Comparison of ENCODE assay signal across 8 cellular contexts in the genomic region with DNA sequence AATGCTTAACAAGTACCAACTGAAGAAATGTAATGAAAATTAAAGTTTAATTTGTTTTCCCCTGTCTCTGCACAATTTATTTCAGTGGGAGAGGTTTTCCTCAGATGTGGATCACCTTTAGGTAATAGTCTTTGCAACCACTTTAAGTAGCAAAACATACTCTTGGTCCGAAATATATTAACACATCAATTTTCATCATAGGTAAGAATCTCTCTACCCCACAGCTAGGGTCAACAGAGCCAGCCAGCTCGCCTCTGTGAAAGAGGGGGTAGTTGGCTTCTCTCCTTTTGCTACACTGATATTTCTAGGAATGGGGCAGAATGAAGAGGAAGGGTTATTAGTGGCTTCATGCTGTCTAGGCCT. TPM values are rescaled to one million over a fixed set of nuclear protein-coding genes. Genes with fewer than 3 reads are reported as not detected.
DNase-seq lines count a peak whose midpoint lies in the region; ATAC-seq, FAIRE-seq and TF ChIP-seq lines count a peak whose summit lies in the region.

No MANE protein-coding gene starts in this region.

- no peaks in the 10 kb centered on the region for H3K9me3 ChIP-seq in HUES64 (ENCODE audit: insufficient read depth, low read depth, low read length)
- H3K9me3 ChIP-seq in adipocyte (ENCODE audit: control insufficient read depth, low read length) = no peaks in the 10 kb centered on the region
- H3K9me3 ChIP-seq in kidney (ENCODE audit: control insufficient read depth in 1 of 2, low read length in 2 of 2) = no peaks in the 10 kb centered on the region
- H3K9me3 ChIP-seq in small intestine (ENCODE audit: control insufficient read depth, low read depth) = no peaks in the 10 kb centered on the region

- intact Hi-C loops in kidney (cut with DNase I) = no loop called here

- peaks cover 7% of the 10 kb centered on the region; the same call in 1 of the 2 replicates for H3K36me3 ChIP-seq in HUES64 (ENCODE audit: insufficient read depth, low read length)
- H3K36me3 ChIP-seq in adipocyte (ENCODE audit: control insufficient read depth, insufficient read depth, low read length, severe bottlenecking) = no peaks in the 10 kb centered on the region
- H3K36me3 ChIP-seq in kidney (ENCODE audit: control insufficient read depth in 1 of 2, insufficient read depth in 2 of 2, low read length in 2 of 2) = no peaks in the 10 kb centered on the region
- no peaks in the 10 kb centered on the region for H3K36me3 ChIP-seq in small intestine (ENCODE audit: control insufficient read depth in 2 of 2, insufficient read depth in 2 of 2, low read length in 2 of 2)

- peak overlapping the region; percentile 26; the same call in 1 of the 2 replicates for H3K4me3 ChIP-seq in HUES64 (ENCODE audit: low read length)
- peak overlapping the region; percentile 38 for H3K4me3 ChIP-seq in adipocyte (ENCODE audit: low read length)
- H3K4me3 ChIP-seq in kidney (ENCODE audit: low read length in 2 of 2) = no peak overlapping the region
- no peak overlapping the region for H3K4me3 ChIP-seq in small intestine (ENCODE audit: low read depth in 1 of 2, low read length in 2 of 2)

- H3K27ac ChIP-seq in HUES64 (ENCODE audit: low read depth, low read length) (peak overlapping the region; percentile 98), kidney (ENCODE audit: low read depth in 2 of 2, low read length in 2 of 2) (peak overlapping the region; percentile 19 to 47), small intestine (ENCODE audit: low read depth in 1 of 2, low read length in 1 of 2) (peak overlapping the region; percentile 28 to 97)

- H3K4me1 ChIP-seq in HUES64 (ENCODE audit: insufficient read depth, low read length) (peaks cover 18% of the 10 kb centered on the region), adipocyte (ENCODE audit: control insufficient read depth, insufficient read depth, low read length) (peaks cover 18% of the 10 kb centered on the region), kidney (ENCODE audit: control insufficient read depth in 1 of 2, insufficient read depth in 1 of 2, low read depth in 1 of 2, low read length in 2 of 2) (peaks cover 4% of the 10 kb centered on the region in 2 donors), small intestine (ENCODE audit: control insufficient read depth in 2 of 2, insufficient read depth in 1 of 2, low read depth in 1 of 2, low read length in 1 of 2) (peaks cover 2 to 14% of the 10 kb centered on the region in 2 donors)

- ATAC-seq in HG03159 (IDR thresholded peaks at IDR 0.05; ENCODE audit: unreplicated experiment) = no peak
- ATAC-seq in HG03521 (IDR thresholded peaks at IDR 0.05; ENCODE audit: unreplicated experiment) = no peak

- peak overlapping the region; percentile 75 for H3K9ac ChIP-seq in HUES64 (ENCODE audit: low read depth, low read length)
- H3K9ac ChIP-seq in adipocyte (ENCODE audit: low read length) = peak overlapping the region; percentile 63
- H3K9ac ChIP-seq in kidney (ENCODE audit: low read length in 2 of 2) = no peak overlapping the region

- no peak for DNase-seq in adipocyte (ENCODE audit: low read depth)
- DNase-seq in kidney = no peak
- DNase-seq in small intestine = no peak
- no peak for DNase-seq in OCI-M1 (lab: John Stamatoyannopoulos, UW)
- DNase-seq in GM03348 (ENCODE audit: low spot score) = no peak

- H3K27me3 ChIP-seq in HUES64 (ENCODE audit: insufficient read depth, low read length) = no peaks in the 10 kb centered on the region
- H3K27me3 ChIP-seq in adipocyte (replicated peaks; ENCODE audit: control insufficient read depth, insufficient read depth, low read length) = no peaks in the 10 kb centered on the region
- H3K27me3 ChIP-seq in small intestine (ENCODE audit: control insufficient read depth in 2 of 2, insufficient read depth in 2 of 2, low read length in 2 of 2) = no peaks in the 10 kb centered on the region

- no peak for TF ChIP-seq CTCF in kidney (IDR thresholded peaks at IDR 0.05; ENCODE audit: borderline replicate concordance, extremely low read depth, insufficient read depth)

- WGBS in HUES64 = 56% methylated on average over 1 of the region's 2 CpGs
- 95 to 100% (median 96%) methylated on average over 2 of the region's 2 CpGs for WGBS in small intestine, 3 donors

- FAIRE-seq in kidney (lab: Jason Lieb, UNC) = no peak
- FAIRE-seq in small intestine (lab: Jason Lieb, UNC) = no peak

RNA-seq across cellular contexts. Expression of gene MCL1, which starts 24.8 kb away (rescaled TPM):
- polyA plus RNA-seq in HUES64 (2013, experiment 1 of 2) = 126 TPM
- 126 TPM for polyA plus RNA-seq in HUES64 (2013, experiment 2 of 2)
- 253 TPM for total RNA-seq in kidney
- 79.5 TPM for polyA plus RNA-seq in kidney (ENCODE audit: insufficient read depth, low read depth, low replicate concordance)
- polyA plus RNA-seq in small intestine = 100 to 1,000 TPM in 2 of 3 donors, 10 to 100 TPM in 1; 87.0 to 110 (median 101) TPM

RNA-seq across cellular contexts. Expression of gene ENSA, which starts 25.2 kb away (rescaled TPM):
- 173 TPM for polyA plus RNA-seq in HUES64 (2013, experiment 1 of 2)
- polyA plus RNA-seq in HUES64 (2013, experiment 2 of 2) = 161 TPM
- 193 TPM for total RNA-seq in kidney
- polyA plus RNA-seq in kidney (ENCODE audit: insufficient read depth, low read depth, low replicate concordance) = 172 TPM
- 100 to 1,000 TPM; 143 to 188 (median 160) TPM for polyA plus RNA-seq in small intestine

RNA-seq across cellular contexts. Expression of gene ADAMTSL4, which starts 55.0 kb away (rescaled TPM):
- 1.1 TPM for polyA plus RNA-seq in HUES64 (2013, experiment 1 of 2)
- polyA plus RNA-seq in HUES64 (2013, experiment 2 of 2) = 1.5 TPM
- total RNA-seq in kidney = 20.0 TPM
- 6.9 TPM for polyA plus RNA-seq in kidney (ENCODE audit: insufficient read depth, low read depth, low replicate concordance)
- polyA plus RNA-seq in small intestine = 10 to 100 TPM in 1 of 3 donors, under 1 TPM in 2; 0.27 to 16.1 (median 0.45) TPM

Comparison
In these comparisons a context has a peak if more than half of its experiments do, and no peak if none do; other contexts are left out.
1. H3K27ac ChIP-seq: peak in every context shown above with its lines; median percentile 98 in HUES64; 62 in small intestine; 33 in kidney.
2. H3K4me3 ChIP-seq: peak in HUES64 (single experiment) and adipocyte (single experiment); none in kidney (0 of 2) and small intestine (0 of 2).
3. H3K9ac ChIP-seq: peak in HUES64 (single experiment) and adipocyte (single experiment); none in kidney (0 of 2).